Comparison of ENCODE assay signal across 8 cellular contexts in genomic region chr17:67434061-67434525, GRCh38. TPM values are rescaled to one million over a fixed set of nuclear protein-coding genes. Genes with fewer than 3 reads are reported as not detected.
A peak's percentile ranks its signal among the peaks of the same experiment; 100 is the strongest.
DNase-seq lines count a peak whose midpoint lies in the region; ATAC-seq and TF ChIP-seq lines count a peak whose summit lies in the region.

No MANE protein-coding gene starts in this region.

- H3K36me3 ChIP-seq in liver (ENCODE audit: control insufficient read depth in 4 of 4, insufficient read depth in 3 of 4, low read depth in 1 of 4, low read length in 3 of 4): no peaks in the 10 kb centered on the region
- no peaks in the 10 kb centered on the region for H3K36me3 ChIP-seq in suprapubic skin

- intact Hi-C loops in dorsolateral prefrontal cortex (cut with DNase I): no loop called here

- ATAC-seq in GM18520 (IDR thresholded peaks at IDR 0.05; ENCODE audit: unreplicated experiment) (no peak), GM21723 (IDR thresholded peaks at IDR 0.05; ENCODE audit: unreplicated experiment) (no peak)

- TF ChIP-seq POLR2A in suprapubic skin (IDR thresholded peaks at IDR 0.05): no peak

- H3K27me3 ChIP-seq in liver (ENCODE audit: control insufficient read depth in 4 of 4, insufficient read depth in 4 of 4, low read length in 3 of 4): no peaks in the 10 kb centered on the region
- H3K27me3 ChIP-seq in suprapubic skin: no peaks in the 10 kb centered on the region
- H3K27me3 ChIP-seq in dorsolateral prefrontal cortex: no peaks in the 10 kb centered on the region

- H3K9ac ChIP-seq in liver (ENCODE audit: low read depth in 1 of 2, low read length in 2 of 2): no peak overlapping the region

- DNase-seq in SIG-M5 treated with dmso at 0.1 percent for 504 hours (lab: John Stamatoyannopoulos, UW; ENCODE audit: unreplicated experiment) (peak; percentile 96), suprapubic skin (ENCODE audit: low spot score in 2 of 2) (no peak), RKO (ENCODE audit: low spot score) (no peak), dorsolateral prefrontal cortex (no peak)
- DNase-seq in activated effector memory CD4-positive, alpha-beta T cell treated with Interleukin-2 at 50 U/mL for 16 hours: peak; percentile 38

- no peaks in the 10 kb centered on the region for H3K9me3 ChIP-seq in liver (ENCODE audit: control insufficient read depth in 4 of 4, low read length in 3 of 4)
- no peaks in the 10 kb centered on the region for H3K9me3 ChIP-seq in suprapubic skin

- TF ChIP-seq CTCF in liver (IDR thresholded peaks at IDR 0.05; ENCODE audit: low read depth, low read length, missing input control) (no peak), suprapubic skin (IDR thresholded peaks at IDR 0.05) (no peak), dorsolateral prefrontal cortex (IDR thresholded peaks at IDR 0.05 in 54 of 56, conservative IDR thresholded peaks at IDR 0.05 in 2 of 56; ENCODE audit: low read depth in 1 of 56, partially characterized antibody in 56 of 56) (no peak)

- no peak overlapping the region for H3K4me3 ChIP-seq in liver (ENCODE audit: low read depth in 1 of 3, low read length in 3 of 3)
- H3K4me3 ChIP-seq in suprapubic skin: no peak overlapping the region
- H3K4me3 ChIP-seq in dorsolateral prefrontal cortex: no peak overlapping the region

- H3K27ac ChIP-seq in liver (ENCODE audit: low read depth in 1 of 2, low read length in 2 of 2) (peak overlapping the region; percentile 14 to 50), suprapubic skin (peak overlapping the region; percentile 6), dorsolateral prefrontal cortex (peak overlapping the region in 9 of 59 donors; percentile 7 to 43 (median 37))

- WGBS in liver: 70% methylated on average over 6 of the region's 6 CpGs
- 67% methylated on average over 6 of the region's 6 CpGs for WGBS in suprapubic skin

- peak in 1 of 2 donors; percentile 3 for TF ChIP-seq RAD21 in liver (IDR thresholded peaks at IDR 0.05)

- H3K4me1 ChIP-seq in liver (ENCODE audit: control insufficient read depth in 4 of 4, insufficient read depth in 4 of 4, low read length in 3 of 4) (no peaks in the 10 kb centered on the region), suprapubic skin (peaks cover 11% of the 10 kb centered on the region)

- no peak for TF ChIP-seq EP300 in suprapubic skin (IDR thresholded peaks at IDR 0.05)

TF ChIP-seq in liver, 16 proteins besides CTCF, POLR2A, EP300 and RAD21:
- TF ChIP-seq SP1 (IDR thresholded peaks at IDR 0.05): no peak
- no peak for TF ChIP-seq TAF1 (conservative IDR thresholded peaks at IDR 0.05)
- TF ChIP-seq NR2F2 (IDR thresholded peaks at IDR 0.05): no peak
- TF ChIP-seq GABPA (IDR thresholded peaks at IDR 0.05 in 1 of 2, conservative IDR thresholded peaks at IDR 0.05 in 1 of 2): peak in 1 of 2 donors; percentile 37

RNA-seq across cellular contexts. Expression of gene PITPNC1, which starts 57.0 kb away (rescaled TPM):
- total RNA-seq in liver (10 to 100 TPM in 1 of 2 donors, 1 to 10 TPM in 1; 2.3 to 10.2 TPM), suprapubic skin (1 to 10 TPM; 1.6 to 6.0 (median 3.2) TPM), dorsolateral prefrontal cortex (100 to 1,000 TPM in 15 of 120 experiments, 10 to 100 TPM in 105; 38.9 to 154 (median 76.7) TPM)
- polyA plus RNA-seq in liver: 1 to 10 TPM; 3.5 to 7.9 TPM

Comparison
In these comparisons a context has a peak if more than half of its experiments do, and no peak if none do; other contexts are left out.
1. DNase-seq: peak in SIG-M5 treated with dmso at 0.1 percent for 504 hours (single experiment) and activated effector memory CD4-positive, alpha-beta T cell treated with Interleukin-2 at 50 U/mL for 16 hours (single experiment); none in suprapubic skin (0 of 2), RKO (single experiment) and dorsolateral prefrontal cortex (0 of 10).